In the genomic region with DNA sequence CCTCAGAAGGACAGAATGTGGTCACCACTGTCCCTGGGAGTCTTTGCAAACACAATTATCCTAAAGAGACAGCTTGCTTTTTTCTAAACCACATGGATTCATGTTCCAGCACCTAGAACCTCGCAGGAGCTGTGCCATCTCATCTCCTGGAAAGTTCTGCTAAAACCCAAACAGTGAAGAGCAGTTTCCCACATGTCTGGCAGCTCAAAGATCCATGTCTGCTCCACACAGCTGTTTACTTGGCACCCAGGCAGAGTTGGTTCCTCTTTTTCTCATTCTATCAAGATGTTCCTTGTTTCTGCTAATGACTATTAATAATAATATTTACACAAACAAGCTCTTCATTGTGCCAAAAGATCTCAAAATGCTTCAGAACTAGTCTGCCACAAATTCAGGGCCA, we compare ENCODE assay signal across 17 cellular contexts. TPM values are rescaled to one million over a fixed set of nuclear protein-coding genes. Genes with fewer than 3 reads are reported as not detected.
A peak's percentile ranks its signal among the peaks of the same experiment; 100 is the strongest.
DNase-seq lines count a peak whose midpoint lies in the region; ATAC-seq and TF ChIP-seq lines count a peak whose summit lies in the region.
"Had no signal": no experiment of that assay in that cellular context is flagged by ENCODE, and none has a peak within 500 bp of the region (broad histone marks: within the 10 kb centered on the region; RNA-seq: fewer than 3 reads in every experiment).

No MANE protein-coding gene starts in this region.

- POLR2A ChIA-PET in MCF 10A (lab: Yijun Ruan, JAX) = interaction anchor here (0.8 to 2.4 kb wide), 10 partner anchors 11 to 105 kb away, joined by 3 to 7 read pairs (median 4); no protein-coding TSS in a partner anchor

- H3K27me3 ChIP-seq in breast epithelium (no peaks in the 10 kb centered on the region), RWPE2 (ENCODE audit: insufficient read depth, poor library complexity, severe bottlenecking) (no peaks in the 10 kb centered on the region), upper lobe of left lung (no peaks in the 10 kb centered on the region), ascending aorta (no peaks in the 10 kb centered on the region)

- intact Hi-C loops in MCF 10A (cut with micrococcal nuclease) = no loop called here
- intact Hi-C loops in breast epithelium (cut with DNase I; ENCODE audit: low total_unique reads) = no loop called here
- intact Hi-C loops in ascending aorta (cut with DNase I) = no loop called here

- ATAC-seq in RWPE2 (ENCODE audit: low read depth) (no peak), upper lobe of left lung (ENCODE audit: low FRiP score in 2 of 2) (peak in 1 of 2 donors; percentile 62)
- ATAC-seq: K562, Panc1 had no signal

- no peak overlapping the region for H3K4me3 Mint-ChIP-seq in MCF 10A (ENCODE audit: unreplicated experiment)
- H3K4me3 Mint-ChIP-seq: CD4-positive, CD25-positive, alpha-beta regulatory T cell had no signal

- CTCF ChIA-PET in MCF 10A (lab: Yijun Ruan, JAX) = interaction anchor here (0.5 to 1.6 kb wide), 7 partner anchors 29 to 1410 kb away, joined by 3 to 6 read pairs (median 3); no protein-coding TSS in a partner anchor

- no TSS peak for BruUV-seq in MCF 10A (replicated peaks; lab: Mats Ljungman, UMichigan)

- TF ChIP-seq CTCF in MCF 10A (IDR thresholded peaks at IDR 0.05; ENCODE audit: unreplicated experiment) (no peak), breast epithelium (IDR thresholded peaks at IDR 0.05) (no peak), RWPE2 (IDR thresholded peaks at IDR 0.05; ENCODE audit: poor library complexity, severe bottlenecking) (no peak), upper lobe of left lung (IDR thresholded peaks at IDR 0.05) (no peak), ascending aorta (IDR thresholded peaks at IDR 0.05) (no peak)

- H3K27ac ChIP-seq in breast epithelium (no peak overlapping the region), RWPE2 (ENCODE audit: poor library complexity, severe bottlenecking) (peak overlapping the region; percentile 13), upper lobe of left lung (peak overlapping the region in 3 of 4 donors; percentile 12 to 49 (median 16)), ascending aorta (no peak overlapping the region)

- DNase-seq in MCF 10A (ENCODE audit: unreplicated experiment) (no peak), breast epithelium (ENCODE audit: low spot score in 2 of 2) (no peak), RWPE2 (ENCODE audit: low spot score) (no peak), medulla oblongata (ENCODE audit: extremely low spot score) (peak; percentile 10), upper lobe of left lung (no peak), erythroblast (lab: John Stamatoyannopoulos, UW) (no peak), DMS79 (lab: John Stamatoyannopoulos, UW) (no peak), ascending aorta (ENCODE audit: low spot score in 2 of 2) (no peak)
- DNase-seq: 8988T; CD4-positive, CD25-positive, alpha-beta regulatory T cell; NCI-H1092; NCI-H146; NCI-H2081 treated with DMSO at 0.1 percent for 48 hours; NCI-H510A; SIG-M5 had no signal

- no peak for TF ChIP-seq EP300 in upper lobe of left lung (IDR thresholded peaks at IDR 0.05)

- WGBS in upper lobe of left lung, 2 donors = 42 to 47% methylated on average over 1 of the region's 1 CpG

- H3K36me3 Mint-ChIP-seq in MCF 10A (ENCODE audit: insufficient read depth, unreplicated experiment) = no peaks in the 10 kb centered on the region
- H3K36me3 Mint-ChIP-seq: CD4-positive, CD25-positive, alpha-beta regulatory T cell had no signal

- H3K36me3 ChIP-seq in breast epithelium (no peaks in the 10 kb centered on the region), RWPE2 (ENCODE audit: low read depth) (no peaks in the 10 kb centered on the region), upper lobe of left lung (no peaks in the 10 kb centered on the region), ascending aorta (no peaks in the 10 kb centered on the region)

- no peaks in the 10 kb centered on the region for H3K9me3 Mint-ChIP-seq in MCF 10A (ENCODE audit: unreplicated experiment)

- H3K4me3 ChIP-seq in breast epithelium = no peak overlapping the region
- H3K4me3 ChIP-seq in RWPE2 (ENCODE audit: severe bottlenecking) = no peak overlapping the region
- no peak overlapping the region for H3K4me3 ChIP-seq in upper lobe of left lung
- H3K4me3 ChIP-seq in ascending aorta = no peak overlapping the region
- H3K4me3 ChIP-seq: K562 had no signal

- TF ChIP-seq POLR2A in breast epithelium (IDR thresholded peaks at IDR 0.05) (no peak), upper lobe of left lung (IDR thresholded peaks at IDR 0.05) (no peak), erythroblast (IDR thresholded peaks at IDR 0.05; ENCODE audit: low read length) (no peak)

- H3K9me3 ChIP-seq in breast epithelium (no peaks in the 10 kb centered on the region), RWPE2 (ENCODE audit: severe bottlenecking) (no peaks in the 10 kb centered on the region), upper lobe of left lung (no peaks in the 10 kb centered on the region), ascending aorta (no peaks in the 10 kb centered on the region)

- H3K4me1 Mint-ChIP-seq in MCF 10A (ENCODE audit: insufficient read depth, unreplicated experiment) = peaks cover 26% of the 10 kb centered on the region
- H3K4me1 Mint-ChIP-seq: CD4-positive, CD25-positive, alpha-beta regulatory T cell had no signal

- peak overlapping the region; percentile 55 for H3K27ac Mint-ChIP-seq in MCF 10A (ENCODE audit: low read depth, unreplicated experiment)

- H3K4me1 ChIP-seq in breast epithelium (no peaks in the 10 kb centered on the region), RWPE2 (ENCODE audit: insufficient read depth, poor library complexity, severe bottlenecking) (peaks cover 11% of the 10 kb centered on the region), upper lobe of left lung (peaks cover under 1 to 17% (median 13%) of the 10 kb centered on the region in 4 donors), ascending aorta (peaks cover 0 to 14% of the 10 kb centered on the region in 2 donors)

- H3K27me3 Mint-ChIP-seq in MCF 10A (ENCODE audit: insufficient read depth, unreplicated experiment) = no peaks in the 10 kb centered on the region
- H3K27me3 Mint-ChIP-seq: CD4-positive, CD25-positive, alpha-beta regulatory T cell had no signal

RNA-seq across cellular contexts. Expression of gene PID1, which starts 30.1 kb away (rescaled TPM):
- total RNA-seq in MCF 10A (2022) (123 and 211 TPM in 2 replicates), breast epithelium (10 to 100 TPM; 13.5 to 60.3 (median 42.0) TPM), upper lobe of left lung (10 to 100 TPM; 20.8 to 59.7 (median 39.8) TPM), ascending aorta (38.4 TPM)
- total RNA-seq: CD4-positive, CD25-positive, alpha-beta regulatory T cell; K562 had no signal

Comparison
In these comparisons a context has a peak if more than half of its experiments do, and no peak if none do; other contexts are left out.
1. H3K27ac ChIP-seq: peak in RWPE2 (single experiment) and upper lobe of left lung (3 of 4); none in breast epithelium (0 of 2) and ascending aorta (0 of 2).